In the genomic region with DNA sequence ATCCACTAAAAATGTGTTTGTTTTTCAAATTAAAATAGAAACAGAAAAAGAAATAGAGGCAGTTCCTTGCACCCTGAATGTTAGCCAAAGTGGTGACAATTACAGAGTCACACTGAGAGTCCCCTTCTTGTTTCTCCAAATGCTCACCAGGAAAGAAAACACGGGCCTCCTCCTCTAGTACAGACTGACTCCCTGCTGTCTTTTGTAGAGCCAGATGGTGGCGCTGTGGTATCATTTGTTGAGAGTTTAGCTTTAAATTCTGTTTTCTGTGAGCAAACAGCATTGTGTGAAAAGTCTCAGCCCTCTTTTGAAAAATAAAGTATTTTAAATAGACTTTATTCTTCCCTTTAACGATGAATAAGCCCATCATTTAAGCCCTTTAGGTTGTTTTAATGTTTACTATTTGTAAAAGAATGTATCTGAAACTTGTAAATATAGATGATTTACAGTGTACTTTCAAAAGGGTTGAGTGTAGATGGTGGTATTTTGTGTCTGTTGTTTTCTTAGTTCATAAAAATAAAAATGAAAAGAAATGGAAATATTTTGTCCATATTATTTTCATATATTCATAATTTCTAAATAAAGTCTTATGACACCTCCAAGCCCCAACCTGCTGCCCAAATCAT, we compare ENCODE assay signal across 9 cellular contexts. TPM values are rescaled to one million over a fixed set of nuclear protein-coding genes. Genes with fewer than 3 reads are reported as not detected.
DNase-seq lines count a peak whose midpoint lies in the region; ATAC-seq, FAIRE-seq and TF ChIP-seq lines count a peak whose summit lies in the region.
"Had no signal": no experiment of that assay in that cellular context is flagged by ENCODE, and none has a peak within 500 bp of the region (broad histone marks: within the 10 kb centered on the region; RNA-seq: fewer than 3 reads in every experiment).

No MANE protein-coding gene starts in this region.

- no peak overlapping the region for H3K4me2 ChIP-seq in DOHH2 (ENCODE audit: low read length)
- no peak overlapping the region for H3K4me2 ChIP-seq in astrocyte (ENCODE audit: low read length)

- peaks cover 9% of the 10 kb centered on the region for H3K27me3 Mint-ChIP-seq in astrocyte (ENCODE audit: low read depth, unreplicated experiment)

- H3K4me3 Mint-ChIP-seq in astrocyte (ENCODE audit: unreplicated experiment): no peak overlapping the region

- no peak overlapping the region for H3K9ac ChIP-seq in astrocyte (ENCODE audit: low read length)

- no peaks in the 10 kb centered on the region for H3F3A ChIP-seq in DOHH2 (ENCODE audit: control insufficient read depth, insufficient read depth)

- no peak for FAIRE-seq in astrocyte (lab: Jason Lieb, UNC)

- H3K79me2 ChIP-seq in DOHH2 (ENCODE audit: control insufficient read depth, low read length): no peaks in the 10 kb centered on the region
- H3K79me2 ChIP-seq in astrocyte (ENCODE audit: insufficient read depth, low read length): no peaks in the 10 kb centered on the region

- no CpG with 5 or more reads among the region's 3 CpGs for WGBS in iPS DF 6.9 (ENCODE audit: insufficient coverage, insufficient read length)

- ATAC-seq in GM19328 (IDR thresholded peaks at IDR 0.05; ENCODE audit: unreplicated experiment) (peak; percentile 64), HG03280 (IDR thresholded peaks at IDR 0.05; ENCODE audit: unreplicated experiment) (peak; percentile 90)

- no peaks in the 10 kb centered on the region for H3K4me1 Mint-ChIP-seq in astrocyte (ENCODE audit: low read depth, unreplicated experiment)

- no peaks in the 10 kb centered on the region for H3K4me1 ChIP-seq in DOHH2 (ENCODE audit: control insufficient read depth, low read length)
- H3K4me1 ChIP-seq in astrocyte (ENCODE audit: insufficient read depth, low read length): no peaks in the 10 kb centered on the region
- H3K4me1 ChIP-seq in iPS DF 6.9 (ENCODE audit: control insufficient read depth, insufficient read depth, low read length): no peaks in the 10 kb centered on the region

- no peak overlapping the region for H3K27ac Mint-ChIP-seq in astrocyte (ENCODE audit: unreplicated experiment)

- H3K9me2 ChIP-seq in DOHH2 (replicated peaks; ENCODE audit: control insufficient read depth, low read length): no peaks in the 10 kb centered on the region

- H3K36me3 Mint-ChIP-seq in astrocyte (ENCODE audit: low read depth, unreplicated experiment): no peaks in the 10 kb centered on the region

- peak; percentile 72 for TF ChIP-seq CTCF in DOHH2 (IDR thresholded peaks at IDR 0.05; ENCODE audit: low read depth, low read length, poor library complexity, severe bottlenecking)
- TF ChIP-seq CTCF in astrocyte (IDR thresholded peaks at IDR 0.05; ENCODE audit: insufficient read depth, low read depth, low read length): peak; percentile 96

- no peaks in the 10 kb centered on the region for H4K20me1 ChIP-seq in DOHH2 (ENCODE audit: control insufficient read depth, insufficient read depth, low read depth, low read length)
- no peaks in the 10 kb centered on the region for H4K20me1 ChIP-seq in astrocyte (ENCODE audit: insufficient read depth, low read length)

- H3K9me3 ChIP-seq in DOHH2 (ENCODE audit: control insufficient read depth, insufficient read depth, low read length): no peaks in the 10 kb centered on the region
- H3K9me3 ChIP-seq in astrocyte (ENCODE audit: insufficient read depth, low read depth, low read length): no peaks in the 10 kb centered on the region
- H3K9me3 ChIP-seq in iPS DF 6.9 (ENCODE audit: control insufficient read depth, insufficient read depth, low read length): no peaks in the 10 kb centered on the region

- H3K27ac ChIP-seq in DOHH2 (ENCODE audit: low read depth, low read length) (no peak overlapping the region), astrocyte (ENCODE audit: low read depth, low read length) (no peak overlapping the region), iPS DF 6.9 (ENCODE audit: low read length) (no peak overlapping the region)

- no peak overlapping the region for H3K4me3 ChIP-seq in DOHH2 (ENCODE audit: low read length)
- H3K4me3 ChIP-seq in astrocyte (ENCODE audit: insufficient read depth, low read depth, low read length): no peak overlapping the region
- no peak overlapping the region for H3K4me3 ChIP-seq in iPS DF 6.9 (ENCODE audit: low read length)

- DNase-seq in NCI-H69 (lab: John Stamatoyannopoulos, UW) (peak; percentile 60), astrocyte (ENCODE audit: low read depth) (peak; percentile 7), iPS DF 6.9 (ENCODE audit: low read depth, low spot score) (peak; percentile 47)
- DNase-seq in stimulated activated CD4-positive, alpha-beta T cell treated with anti-CD3 and anti-CD28 coated beads, Interleukin-1b, Interleukin-23, amount 100 ng/mL, for 48 hours: peak; percentile 14
- DNase-seq in central memory CD4-positive, alpha-beta T cell: no peak

- H3K27me3 ChIP-seq in DOHH2 (ENCODE audit: control insufficient read depth, low read length) (no peaks in the 10 kb centered on the region), astrocyte (ENCODE audit: insufficient read depth, low read length) (peaks cover 4% of the 10 kb centered on the region), iPS DF 6.9 (ENCODE audit: control insufficient read depth, insufficient read depth, low read length) (no peaks in the 10 kb centered on the region)

- no peaks in the 10 kb centered on the region for H3K9me3 Mint-ChIP-seq in astrocyte (ENCODE audit: unreplicated experiment)

- H3K36me3 ChIP-seq in DOHH2 (ENCODE audit: control insufficient read depth, low read length) (no peaks in the 10 kb centered on the region), astrocyte (ENCODE audit: insufficient read depth, low read length) (no peaks in the 10 kb centered on the region), iPS DF 6.9 (ENCODE audit: control insufficient read depth, insufficient read depth, low read length) (no peaks in the 10 kb centered on the region)

- H2AFZ ChIP-seq in astrocyte (ENCODE audit: low read depth, low read length): no peak overlapping the region

RNA-seq across cellular contexts. Expression of a gene that starts 36.9 kb away (rescaled TPM):
- total RNA-seq in astrocyte: not detected in 2 replicates
- total RNA-seq: temporal lobe had no signal
